Comparison of ENCODE assay signal across 8 cellular contexts in genomic region chr9:131289301-131290038, GRCh38. TPM values are rescaled to one million over a fixed set of nuclear protein-coding genes. Genes with fewer than 3 reads are reported as not detected.
DNase-seq lines count a peak whose midpoint lies in the region; ATAC-seq lines count a peak whose summit lies in the region.

Gene PLPP7, plus strand, starts transcription at chr9:131289723. Its CDS starts 275 bp downstream, at chr9:131289998.

- H2BK5ac ChIP-seq in neuronal stem cell (ENCODE audit: low read length) = peak within 1 kb of the TSS; percentile 72

- peak within 1 kb of the TSS; percentile 99 for H2AK5ac ChIP-seq in neuronal stem cell (ENCODE audit: low read depth, low read length)

- H3K9me3 Mint-ChIP-seq in activated CD4-positive, alpha-beta T cell treated with anti-CD3 and anti-CD28 coated beads, Interleukin-2, amount 10 ng/mL, durations not matched to agents 7 days and 5 days = no peaks in the 10 kb centered on the region

- H3K23ac ChIP-seq in neuronal stem cell (ENCODE audit: low read depth, low read length, poor library complexity) = peak within 1 kb of the TSS; percentile 86

- H4K91ac ChIP-seq in neuronal stem cell (ENCODE audit: low read depth, low read length, poor library complexity) = peak within 1 kb of the TSS; percentile 99

- H3K4ac ChIP-seq in neuronal stem cell (ENCODE audit: low read length) = peak within 1 kb of the TSS; percentile 89

- no peaks in the 10 kb centered on the region for H3K4me1 Mint-ChIP-seq in activated CD4-positive, alpha-beta T cell treated with anti-CD3 and anti-CD28 coated beads, Interleukin-2, amount 10 ng/mL, durations not matched to agents 7 days and 5 days

- H3F3A ChIP-seq in GM23248 (ENCODE audit: insufficient read depth) = no peaks in the 10 kb centered on the region

- 64 to 70% methylated on average over 27 to 28 of the region's 28 CpGs for WGBS in GM23248 (ENCODE audit: low coverage in 1 of 2, low lambda C conversion rate in 2 of 2, missing lambda C conversion rate in 2 of 2), 2 experiments
- no CpG with 5 or more reads among the region's 28 CpGs for WGBS in neuronal stem cell (ENCODE audit: extremely low coverage in 2 of 2, insufficient read length in 2 of 2, insufficient replicate concordance in 1 of 2), 2 donors

- in situ Hi-C loops in GM23248 (cut with MboI) (no loop called here), SK-MEL-5 (cut with HindIII; ENCODE audit: low pct_unique_long_range_greater_than_20kb, low sequenced_read_pairs) (no loop called here)

- peak within 1 kb of the TSS; percentile 75 for H2BK120ac ChIP-seq in neuronal stem cell (ENCODE audit: low read depth, low read length)

- peak within 1 kb of the TSS; percentile 85 for H3K14ac ChIP-seq in neuronal stem cell (ENCODE audit: low read length)

- no peak within 1 kb of the TSS for H3K4me2 ChIP-seq in GM23248 (ENCODE audit: unreplicated experiment)
- H3K4me2 ChIP-seq in neuronal stem cell (ENCODE audit: insufficient read depth, low read length, poor library complexity, severe bottlenecking) = peak within 1 kb of the TSS; percentile 42

- no peaks in the 10 kb centered on the region for H3K79me2 ChIP-seq in GM23248 (ENCODE audit: insufficient read depth)

- peak within 1 kb of the TSS; percentile 94 for H3K18ac ChIP-seq in neuronal stem cell (ENCODE audit: low read length)

- H3K9me2 ChIP-seq in GM23248 (ENCODE audit: insufficient read depth) = no peaks in the 10 kb centered on the region

- H4K8ac ChIP-seq in neuronal stem cell (ENCODE audit: low read depth, low read length) = peak within 1 kb of the TSS; percentile 68

- H3K36me3 ChIP-seq in GM23248 (ENCODE audit: low read depth) (no peaks in the 10 kb centered on the region), neuronal stem cell (replicated peaks in 1 of 2; ENCODE audit: control insufficient read depth in 2 of 2, insufficient read depth in 2 of 2, low read length in 2 of 2) (no peaks in the 10 kb centered on the region)

- no peak within 1 kb of the TSS for H3K27ac ChIP-seq in GM23248
- H3K27ac ChIP-seq in neuronal stem cell (replicated peaks; ENCODE audit: low read length) = no peak within 1 kb of the TSS

- CTCF ChIA-PET in activated CD4-positive, alpha-beta T cell treated with anti-CD3 and anti-CD28 coated beads, Interleukin-2, amount 10 ng/mL, durations not matched to agents 7 days and 5 days (lab: Charles Lee) = interaction anchor here (0.6 to 2.7 kb wide), 7 partner anchors 10 to 122 kb away, joined by 3 to 11 read pairs (median 3); no protein-coding TSS in a partner anchor

- H4K20me1 ChIP-seq in GM23248 (ENCODE audit: insufficient read depth) = no peaks in the 10 kb centered on the region

- H3K36me3 Mint-ChIP-seq in activated CD4-positive, alpha-beta T cell treated with anti-CD3 and anti-CD28 coated beads, Interleukin-2, amount 10 ng/mL, durations not matched to agents 7 days and 5 days (ENCODE audit: low read depth) = no peaks in the 10 kb centered on the region

- H3K4me3 ChIP-seq in GM23248 (no peak within 1 kb of the TSS), neuronal stem cell (ENCODE audit: low read length in 2 of 2) (peak within 1 kb of the TSS in 1 of 2 donors; percentile 49)

- H3K27me3 ChIP-seq in GM23248 (replicated peaks; ENCODE audit: insufficient read depth) (no peaks in the 10 kb centered on the region), neuronal stem cell (ENCODE audit: control insufficient read depth in 3 of 3, insufficient read depth in 3 of 3, low read depth in 1 of 3, low read length in 3 of 3) (peaks cover 0 to 3% (median 0%) of the 10 kb centered on the region in 3 experiments)

- POLR2A ChIA-PET in activated CD4-positive, alpha-beta T cell treated with anti-CD3 and anti-CD28 coated beads, Interleukin-2, amount 10 ng/mL, durations not matched to agents 7 days and 5 days (lab: Charles Lee) = no interaction called here

- H3K27me3 Mint-ChIP-seq in activated CD4-positive, alpha-beta T cell treated with anti-CD3 and anti-CD28 coated beads, Interleukin-2, amount 10 ng/mL, durations not matched to agents 7 days and 5 days = no peaks in the 10 kb centered on the region

- H2AFZ ChIP-seq in GM23248 (peak within 1 kb of the TSS; percentile 51; the same call in 1 of the 2 replicates), neuronal stem cell (ENCODE audit: low read length) (peak within 1 kb of the TSS; percentile 98)

- DNase-seq in GM23248 (peak; percentile 59), SK-MEL-5 (ENCODE audit: low read depth, low spot score) (peak; percentile 59), foreskin melanocyte (peak; percentile 58), neuronal stem cell (ENCODE audit: low spot score) (no peak), AML-193 (lab: John Stamatoyannopoulos, UW) (no peak), NCI-H1048 (lab: John Stamatoyannopoulos, UW) (no peak)
- DNase-seq in activated CD4-positive, alpha-beta T cell treated with anti-CD3 and anti-CD28 coated beads, Interleukin-2, amount 10 ng/mL, durations not matched to agents 7 days and 5 days = no peak

- no peak within 1 kb of the TSS for H2BK12ac ChIP-seq in neuronal stem cell (ENCODE audit: low read length)

- H3K9me3 ChIP-seq in GM23248 (ENCODE audit: low read depth) (no peaks in the 10 kb centered on the region), neuronal stem cell (replicated peaks in 1 of 2; ENCODE audit: control insufficient read depth in 2 of 2, insufficient read depth in 1 of 2, low read depth in 1 of 2, low read length in 2 of 2) (no peaks in the 10 kb centered on the region)

- H3K4me1 ChIP-seq in GM23248 (ENCODE audit: insufficient read depth) (no peaks in the 10 kb centered on the region), neuronal stem cell (ENCODE audit: control insufficient read depth in 2 of 2, insufficient read depth in 1 of 2, low read depth in 1 of 2, low read length in 2 of 2) (peaks cover 10 to 13% of the 10 kb centered on the region in 2 donors)

- H3K9ac ChIP-seq in GM23248 (peak within 1 kb of the TSS; percentile 18; the same call in 1 of the 2 replicates), neuronal stem cell (ENCODE audit: low read depth, low read length, poor library complexity) (peak within 1 kb of the TSS; percentile 65)

- no peak for ATAC-seq in GM19397 (IDR thresholded peaks at IDR 0.05; ENCODE audit: unreplicated experiment)

- H3K4me3 Mint-ChIP-seq in activated CD4-positive, alpha-beta T cell treated with anti-CD3 and anti-CD28 coated beads, Interleukin-2, amount 10 ng/mL, durations not matched to agents 7 days and 5 days = no peak within 1 kb of the TSS

- no peak within 1 kb of the TSS for H3K27ac Mint-ChIP-seq in activated CD4-positive, alpha-beta T cell treated with anti-CD3 and anti-CD28 coated beads, Interleukin-2, amount 10 ng/mL, durations not matched to agents 7 days and 5 days

- peak within 1 kb of the TSS; percentile 97 for H2BK15ac ChIP-seq in neuronal stem cell (ENCODE audit: low read length)

- peaks cover 4% of the 10 kb centered on the region for H3K79me1 ChIP-seq in neuronal stem cell (ENCODE audit: low read depth, low read length)

RNA-seq across cellular contexts. Expression of gene PLPP7, which starts in this region (rescaled TPM):
- 0.13 and 0.32 TPM in 2 replicates for total RNA-seq in GM23248 (2014; rRNA removed; shearing (Covaris generic))
- 0.65 and 0.67 TPM in 2 replicates for polyA plus RNA-seq in GM23248 (2016; fragmentation: Nextera tagmentation; extraction: Ambion mirVana)
- 1.1 and 2.0 TPM in 2 replicates for total RNA-seq in SK-MEL-5 (2014; rRNA removed; shearing (Covaris generic))
- 0.91 and 1.1 TPM in 2 replicates for polyA plus RNA-seq in SK-MEL-5 (2015; cell fraction: cytosol; rRNA removed)
- 0.27 and 1.7 TPM in 2 replicates for polyA plus RNA-seq in SK-MEL-5 (2015; cell fraction: nucleus; rRNA removed)
- polyA plus RNA-seq in neuronal stem cell (2013, experiment 1 of 2) = 4.2 TPM
- polyA plus RNA-seq in neuronal stem cell (2013, experiment 2 of 2) = 4.1 TPM
- under 1 TPM in 1 of 2 experiments, not detected in 1; 0.21 TPM for total RNA-seq in activated CD4-positive, alpha-beta T cell treated with anti-CD3 and anti-CD28 coated beads, Interleukin-2, amount 10 ng/mL, durations not matched to agents 7 days and 5 days

Comparison
In these comparisons a context has a peak if more than half of its experiments do, and no peak if none do; other contexts are left out.
1. Peak in DNase-seq and H3K9ac ChIP-seq in GM23248; RNA of the gene not detected or under 1 TPM.
2. DNase-seq: peak in SK-MEL-5 (single experiment) and foreskin melanocyte (single experiment); none in neuronal stem cell (single experiment), AML-193 (0 of 2), activated CD4-positive, alpha-beta T cell treated with anti-CD3 and anti-CD28 coated beads, Interleukin-2, amount 10 ng/mL, durations not matched to agents 7 days and 5 days (single experiment) and NCI-H1048 (single experiment).